21 cellular contexts compared by ENCODE assay signal in genomic region chrX:55522577-55523254, GRCh38. TPM values are rescaled to one million over a fixed set of nuclear protein-coding genes. Genes with fewer than 3 reads are reported as not detected.
DNase-seq lines count a peak whose midpoint lies in the region; FAIRE-seq and TF ChIP-seq lines count a peak whose summit lies in the region.
"Had no signal": no experiment of that assay in that cellular context is flagged by ENCODE, and none has a peak within 500 bp of the region (broad histone marks: within the 10 kb centered on the region; RNA-seq: fewer than 3 reads in every experiment).

No MANE protein-coding gene starts in this region.

- no peaks in the 10 kb centered on the region for H3K4me1 Mint-ChIP-seq in osteocyte (ENCODE audit: unreplicated experiment)
- H3K4me1 Mint-ChIP-seq: activated CD4-positive, alpha-beta memory T cell treated with anti-CD3 and anti-CD28 coated beads, Interleukin-2, amount 10 ng/mL, durations not matched to agents 7 days and 5 days; CD14-positive monocyte; memory B cell; naive B cell; T-cell had no signal

- no peak for TF ChIP-seq CTCF in osteocyte (IDR thresholded peaks at IDR 0.05)

- H3K36me3 Mint-ChIP-seq in osteocyte (ENCODE audit: unreplicated experiment): no peaks in the 10 kb centered on the region
- H3K36me3 Mint-ChIP-seq: CD14-positive monocyte, memory B cell, naive B cell, T-cell had no signal

- DNase-seq in Daoy (ENCODE audit: low read depth): peak; percentile 6
- peak; percentile 67 for DNase-seq in NCI-H748 (lab: John Stamatoyannopoulos, UW; ENCODE audit: unreplicated experiment)
- DNase-seq in globus pallidus (ENCODE audit: low spot score): peak; percentile 11
- DNase-seq in osteocyte (ENCODE audit: extremely low spot score, unreplicated experiment): peak; percentile 68
- DNase-seq in HTR-8/SVneo (ENCODE audit: insufficient read length, low spot score): no peak
- DNase-seq in middle frontal gyrus (ENCODE audit: extremely low spot score, low spot score): no peak
- no peak for DNase-seq in hippocampal formation (lab: John Stamatoyannopoulos, UW)
- DNase-seq: activated CD4-positive, alpha-beta memory T cell treated with anti-CD3 and anti-CD28 coated beads, Interleukin-2, amount 10 ng/mL, durations not matched to agents 7 days and 5 days; activated gamma-delta T cell; activated T-cell treated with anti-CD3 and anti-CD28 coated beads for 4 hours; colonic mucosa; naive B cell; OCI-M1; pancreas; SHP77 treated with DMSO at 0.1 percent for 48 hours; sigmoid colon; T-cell had no signal

- H3K27me3 Mint-ChIP-seq in osteocyte (ENCODE audit: unreplicated experiment): no peaks in the 10 kb centered on the region
- H3K27me3 Mint-ChIP-seq: activated CD4-positive, alpha-beta memory T cell treated with anti-CD3 and anti-CD28 coated beads, Interleukin-2, amount 10 ng/mL, durations not matched to agents 7 days and 5 days had no signal

- no peak overlapping the region for H3K4me3 Mint-ChIP-seq in osteocyte (ENCODE audit: unreplicated experiment)
- H3K4me3 Mint-ChIP-seq: activated CD4-positive, alpha-beta memory T cell treated with anti-CD3 and anti-CD28 coated beads, Interleukin-2, amount 10 ng/mL, durations not matched to agents 7 days and 5 days; memory B cell; naive B cell; T-cell had no signal

- no peak overlapping the region for H3K27ac Mint-ChIP-seq in osteocyte (ENCODE audit: unreplicated experiment)
- H3K27ac Mint-ChIP-seq: activated CD4-positive, alpha-beta memory T cell treated with anti-CD3 and anti-CD28 coated beads, Interleukin-2, amount 10 ng/mL, durations not matched to agents 7 days and 5 days; CD14-positive monocyte; memory B cell; T-cell had no signal

- no peak for FAIRE-seq in HTR-8/SVneo (lab: Jason Lieb, UNC)
- FAIRE-seq: D721Med, pancreas, urothelium cell line had no signal

- no peaks in the 10 kb centered on the region for H3K9me3 Mint-ChIP-seq in osteocyte (ENCODE audit: unreplicated experiment)
- H3K9me3 Mint-ChIP-seq: activated CD4-positive, alpha-beta memory T cell treated with anti-CD3 and anti-CD28 coated beads, Interleukin-2, amount 10 ng/mL, durations not matched to agents 7 days and 5 days; memory B cell; T-cell had no signal

RNA-seq across cellular contexts. Expression of gene USP51, which starts 33.1 kb away (rescaled TPM):
- total RNA-seq in Daoy (2014; rRNA removed; shearing (Covaris generic)): 1.1 and 2.0 TPM in 2 replicates
- 1.6 and 1.7 TPM in 2 replicates for total RNA-seq in osteocyte

Comparison
In these comparisons a context has a peak if more than half of its experiments do, and no peak if none do; other contexts are left out.
1. DNase-seq: peak in Daoy (single experiment), NCI-H748 (single experiment), globus pallidus (single experiment) and osteocyte (single experiment); none in HTR-8/SVneo (single experiment), middle frontal gyrus (single experiment) and hippocampal formation (0 of 2).